27 cellular contexts compared by ENCODE assay signal in the genomic region with DNA sequence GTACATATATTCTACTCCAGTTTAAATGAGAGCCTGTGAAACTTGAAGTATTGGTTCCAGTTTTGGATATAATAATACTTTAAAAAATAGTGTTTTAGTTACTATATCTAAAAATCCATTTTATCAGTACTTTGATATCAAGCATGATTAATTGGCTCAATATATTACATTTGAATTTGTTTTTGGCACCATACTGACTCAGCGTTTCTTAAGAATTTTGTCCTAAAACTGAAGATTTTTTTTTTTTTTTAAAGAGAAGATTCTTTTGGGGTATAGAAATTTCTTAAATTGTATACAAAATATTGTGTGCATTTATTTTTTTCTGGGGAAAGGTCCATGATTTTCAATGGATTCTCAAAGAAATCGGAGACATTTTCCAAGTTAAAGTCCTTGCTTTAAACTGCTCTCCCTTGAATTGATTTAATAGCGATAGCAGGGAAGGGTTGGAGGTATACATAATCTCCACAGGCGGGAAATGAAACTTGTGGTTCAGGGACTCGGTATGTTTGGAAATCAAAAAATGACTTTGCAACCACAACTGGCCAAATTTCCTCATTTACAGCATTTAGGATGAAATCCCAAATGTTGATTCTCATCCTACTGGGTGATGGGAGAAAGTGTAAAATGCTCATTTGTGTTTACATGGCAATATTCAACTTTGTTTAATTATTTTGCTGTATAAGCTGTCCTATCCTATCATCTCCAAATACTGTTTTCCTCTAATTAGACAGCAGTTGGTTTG.
DNase-seq lines count a peak whose midpoint lies in the region; ATAC-seq, FAIRE-seq and TF ChIP-seq lines count a peak whose summit lies in the region.
"Had no signal": no experiment of that assay in that cellular context is flagged by ENCODE, and none has a peak within 500 bp of the region (broad histone marks: within the 10 kb centered on the region; RNA-seq: fewer than 3 reads in every experiment).

No MANE protein-coding gene starts in this region.

- no peaks in the 10 kb centered on the region for H4K20me1 ChIP-seq in HepG2 (ENCODE audit: insufficient read depth, low read length)
- no peaks in the 10 kb centered on the region for H4K20me1 ChIP-seq in OCI-LY1 (ENCODE audit: insufficient read depth, low read length)

- no peaks in the 10 kb centered on the region for H3K36me3 Mint-ChIP-seq in activated CD4-positive, alpha-beta T cell treated with anti-CD3 and anti-CD28 coated beads, Interleukin-2, amount 10 ng/mL, durations not matched to agents 7 days and 5 days (ENCODE audit: low read depth)

- intact Hi-C loops in HepG2 (cut with micrococcal nuclease; ENCODE audit: unreplicated experiment) (loop anchor here (5.0 kb wide), 1 partner anchor 1175 kb away; no protein-coding TSS in a partner anchor), right lobe of liver (cut with DNase I) (no loop called here)

- POLR2A ChIA-PET in HepG2 (lab: Yijun Ruan, JAX) = no interaction called here
- POLR2A ChIA-PET in activated CD4-positive, alpha-beta T cell treated with anti-CD3 and anti-CD28 coated beads, Interleukin-2, amount 10 ng/mL, durations not matched to agents 7 days and 5 days (lab: Charles Lee) = no interaction called here

- TF ChIP-seq CTCF in HepG2 (CRISPR knock-in tag; IDR thresholded peaks at IDR 0.05) = no peak
- no peak for TF ChIP-seq CTCF in right lobe of liver (IDR thresholded peaks at IDR 0.05)
- no peak for TF ChIP-seq CTCF in OCI-LY1 (IDR thresholded peaks at IDR 0.05; ENCODE audit: low read length)
- no peak for TF ChIP-seq CTCF in gastroesophageal sphincter (IDR thresholded peaks at IDR 0.05)

- 33% methylated on average over 5 of the region's 5 CpGs for WGBS in HepG2 (ENCODE audit: low lambda C conversion rate)
- WGBS in right lobe of liver (ENCODE audit: insufficient coverage, low coverage, low lambda C conversion rate, missing lambda C conversion rate) = 40% methylated on average over 5 of the region's 5 CpGs
- 58 to 61% methylated on average over 4 to 5 of the region's 5 CpGs for WGBS in gastroesophageal sphincter (ENCODE audit: low coverage in 1 of 2), 2 donors

- H2AFZ ChIP-seq in HepG2 (ENCODE audit: low read length) (no peak overlapping the region), OCI-LY1 (ENCODE audit: low read length) (no peak overlapping the region)

- TF ChIP-seq EP300 in HepG2 (IDR thresholded peaks at IDR 0.05; ENCODE audit: low read depth in 2 of 2, low read length in 2 of 2) (no peak), HepG2 (CRISPR knock-in tag; IDR thresholded peaks at IDR 0.05; ENCODE audit: borderline replicate concordance) (no peak), gastroesophageal sphincter (IDR thresholded peaks at IDR 0.05) (no peak)

- FAIRE-seq in HepG2 (lab: Jason Lieb, UNC) (no peak), islet of Langerhans (lab: Jason Lieb, UNC) (peak; percentile 41)
- FAIRE-seq: bronchial epithelial cell, GM19239 had no signal

- no peaks in the 10 kb centered on the region for H3K27me3 ChIP-seq in HepG2 (ENCODE audit: control insufficient read depth in 1 of 2, insufficient read depth in 2 of 2, low read length in 2 of 2)
- H3K27me3 ChIP-seq in right lobe of liver = no peaks in the 10 kb centered on the region
- H3K27me3 ChIP-seq in OCI-LY1 (ENCODE audit: insufficient read depth, low read length) = no peaks in the 10 kb centered on the region
- peaks cover 14% of the 10 kb centered on the region for H3K27me3 ChIP-seq in gastroesophageal sphincter
- H3K27me3 ChIP-seq: heart left ventricle, sigmoid colon had no signal

- no peak for TF ChIP-seq POLR2A in HepG2 (IDR thresholded peaks at IDR 0.05; ENCODE audit: insufficient read depth in 1 of 2, low read depth in 2 of 2, low read length in 2 of 2)
- no peak for TF ChIP-seq POLR2A in right lobe of liver (IDR thresholded peaks at IDR 0.05)
- TF ChIP-seq POLR2A in gastroesophageal sphincter (IDR thresholded peaks at IDR 0.05) = no peak

- no peak overlapping the region for H3K4me3 Mint-ChIP-seq in activated CD4-positive, alpha-beta T cell treated with anti-CD3 and anti-CD28 coated beads, Interleukin-2, amount 10 ng/mL, durations not matched to agents 7 days and 5 days
- H3K4me3 Mint-ChIP-seq: activated CD8-positive, alpha-beta T cell treated with anti-CD3 and anti-CD28 coated beads for 36 hours; activated naive CD4-positive, alpha-beta T cell treated with anti-CD3 and anti-CD28 coated beads, Interleukin-2, amount 50 U/mL, for 24 hours; neural crest cell had no signal

- peaks cover 24% of the 10 kb centered on the region for H3K4me1 Mint-ChIP-seq in activated CD4-positive, alpha-beta T cell treated with anti-CD3 and anti-CD28 coated beads, Interleukin-2, amount 10 ng/mL, durations not matched to agents 7 days and 5 days
- H3K4me1 Mint-ChIP-seq: neural crest cell had no signal

- no TSS peak for BruUV-seq in HepG2 (replicated peaks; lab: Mats Ljungman, UMichigan)

- no peaks in the 10 kb centered on the region for H3K27me3 Mint-ChIP-seq in activated CD4-positive, alpha-beta T cell treated with anti-CD3 and anti-CD28 coated beads, Interleukin-2, amount 10 ng/mL, durations not matched to agents 7 days and 5 days
- H3K27me3 Mint-ChIP-seq: activated CD8-positive, alpha-beta T cell treated with anti-CD3 and anti-CD28 coated beads for 36 hours; activated naive CD4-positive, alpha-beta T cell treated with anti-CD3 and anti-CD28 coated beads, Interleukin-2, amount 50 U/mL, for 24 hours; progenitor cell of endocrine pancreas had no signal

- H3K9me3 ChIP-seq in HepG2 (ENCODE audit: low read length) (no peaks in the 10 kb centered on the region), right lobe of liver (peaks cover 0 to 4% (median 0%) of the 10 kb centered on the region in 4 donors), OCI-LY1 (ENCODE audit: low read length) (peaks cover 2% of the 10 kb centered on the region; the same call in 1 of the 2 replicates), gastroesophageal sphincter (no peaks in the 10 kb centered on the region)
- H3K9me3 ChIP-seq: sigmoid colon, thoracic aorta had no signal

- H3K79me2 ChIP-seq in HepG2 (ENCODE audit: insufficient read depth, low read length) (no peaks in the 10 kb centered on the region), OCI-LY1 (ENCODE audit: insufficient read depth, low read length) (no peaks in the 10 kb centered on the region)

- H3K9ac ChIP-seq in HepG2 (ENCODE audit: insufficient read depth, low read depth, low read length) (no peak overlapping the region), OCI-LY1 (ENCODE audit: low read length) (peak overlapping the region; percentile 11; the same call in 1 of the 2 replicates)

- no peak for DNase-seq in HepG2 (ENCODE audit: low spot score)
- no peak for DNase-seq in right lobe of liver
- DNase-seq in left lobe of liver (ENCODE audit: low spot score) = no peak
- DNase-seq in retina = no peak
- DNase-seq in activated CD4-positive, alpha-beta T cell treated with anti-CD3 and anti-CD28 coated beads, Interleukin-2, amount 10 ng/mL, durations not matched to agents 7 days and 5 days = no peak
- DNase-seq: activated CD4-positive, CD25-positive, alpha-beta regulatory T cell treated with anti-CD3 and anti-CD28 coated beads, Interleukin-2, amount 50 U/mL, for 72 hours; activated CD8-positive, alpha-beta T cell treated with anti-CD3 and anti-CD28 coated beads for 36 hours; effector CD8-positive, alpha-beta T cell; erythroblast; GDM1; H7; heart left ventricle; KG1; Right ventricle myocardium superior; sigmoid colon; stimulated activated CD4-positive, alpha-beta T cell treated with anti-CD3 and anti-CD28 coated beads, Interleukin-15, amount 100 ng/mL, for 24 hours; T-helper 1 cell had no signal

- in situ Hi-C loops in HepG2 (cut with HindIII; ENCODE audit: extremely low pct_ligation_motif_present, low pct_unique_long_range_greater_than_20kb) = loop anchor here (10.0 to 25.0 kb wide), 2 partner anchors 108 to 1180 kb away; no protein-coding TSS in a partner anchor

- no peaks in the 10 kb centered on the region for H3K9me2 ChIP-seq in OCI-LY1 (ENCODE audit: low read depth, low read length)

- H3K4me3 ChIP-seq in HepG2 (replicated peaks in 1 of 3; ENCODE audit: insufficient read depth in 1 of 3, low read depth in 2 of 3, low read length in 3 of 3) (no peak overlapping the region), right lobe of liver (no peak overlapping the region), OCI-LY1 (ENCODE audit: low read depth, low read length, poor library complexity, severe bottlenecking) (no peak overlapping the region), gastroesophageal sphincter (no peak overlapping the region)
- H3K4me3 ChIP-seq: heart left ventricle, sigmoid colon, thoracic aorta had no signal

- H3K27ac ChIP-seq in HepG2 (ENCODE audit: extremely low read length, insufficient read depth, low read length) = no peak overlapping the region
- no peak overlapping the region for H3K27ac ChIP-seq in right lobe of liver
- H3K27ac ChIP-seq in OCI-LY1 (ENCODE audit: low read depth, low read length, poor library complexity, severe bottlenecking) = peak overlapping the region; percentile 82
- H3K27ac ChIP-seq in gastroesophageal sphincter = no peak overlapping the region
- H3K27ac ChIP-seq: thoracic aorta had no signal

- H3K4me1 ChIP-seq in HepG2 (ENCODE audit: insufficient read depth, low read length) (no peaks in the 10 kb centered on the region), right lobe of liver (peaks cover 0 to 2% (median 0%) of the 10 kb centered on the region in 4 donors), OCI-LY1 (ENCODE audit: insufficient read depth, low read length, severe bottlenecking) (peaks cover 40% of the 10 kb centered on the region), gastroesophageal sphincter (peaks cover 0 to 7% (median 0%) of the 10 kb centered on the region in 3 donors)
- H3K4me1 ChIP-seq: sigmoid colon had no signal

- H3K27ac Mint-ChIP-seq in activated CD4-positive, alpha-beta T cell treated with anti-CD3 and anti-CD28 coated beads, Interleukin-2, amount 10 ng/mL, durations not matched to agents 7 days and 5 days = no peak overlapping the region
- H3K27ac Mint-ChIP-seq: activated CD8-positive, alpha-beta T cell treated with anti-CD3 and anti-CD28 coated beads for 36 hours; activated T-helper 2 cell treated with anti-CD3 and anti-CD28 coated beads, Interferon-gamma antibody, Interleukin-2, Interleukin-4, amounts not matched to agents 10 μg/mL and 5 μg/mL and 100 μg/mL, durations not matched to agents 14 hours and 24 hours and 36 hours; progenitor cell of endocrine pancreas had no signal

- no peaks in the 10 kb centered on the region for H3K36me3 ChIP-seq in HepG2 (replicated peaks in 1 of 2; ENCODE audit: control insufficient read depth in 1 of 2, insufficient read depth in 2 of 2, low read length in 2 of 2)
- H3K36me3 ChIP-seq in right lobe of liver = no peaks in the 10 kb centered on the region
- no peaks in the 10 kb centered on the region; the same call in 1 of the 2 replicates for H3K36me3 ChIP-seq in OCI-LY1 (ENCODE audit: insufficient read depth, low read length)
- H3K36me3 ChIP-seq in gastroesophageal sphincter = no peaks in the 10 kb centered on the region
- H3K36me3 ChIP-seq: heart left ventricle, sigmoid colon, thoracic aorta had no signal

- H3K9me3 Mint-ChIP-seq in activated CD4-positive, alpha-beta T cell treated with anti-CD3 and anti-CD28 coated beads, Interleukin-2, amount 10 ng/mL, durations not matched to agents 7 days and 5 days = no peaks in the 10 kb centered on the region
- H3K9me3 Mint-ChIP-seq: activated naive CD4-positive, alpha-beta T cell treated with anti-CD3 and anti-CD28 coated beads, Interleukin-2, amount 50 U/mL, for 24 hours; activated T-helper 2 cell treated with anti-CD3 and anti-CD28 coated beads, Interferon-gamma antibody, Interleukin-2, Interleukin-4, amounts not matched to agents 10 μg/mL and 5 μg/mL and 100 μg/mL, durations not matched to agents 14 hours and 24 hours and 36 hours; neural crest cell had no signal

- H3K4me2 ChIP-seq in HepG2 (ENCODE audit: low read depth, low read length) (no peak overlapping the region), OCI-LY1 (ENCODE audit: low read length) (peak overlapping the region; percentile 2; the same call in 1 of the 2 replicates)

- ATAC-seq in HepG2 (no peak), right lobe of liver (no peak), left lobe of liver (no peak), gastroesophageal sphincter (no peak)
- ATAC-seq: activated CD8-positive, alpha-beta T cell treated with anti-CD3 and anti-CD28 coated beads for 36 hours; heart left ventricle had no signal

- TF ChIP-seq RAD21 in HepG2 (CRISPR knock-in tag; IDR thresholded peaks at IDR 0.05) = no peak

- CTCF ChIA-PET in HepG2 (lab: Yijun Ruan, JAX; ENCODE audit: low intra/inter-chr PET ratio, low total read pairs) = no interaction called here
- CTCF ChIA-PET in activated CD4-positive, alpha-beta T cell treated with anti-CD3 and anti-CD28 coated beads, Interleukin-2, amount 10 ng/mL, durations not matched to agents 7 days and 5 days (lab: Charles Lee) = interaction anchor here (1.6 kb wide), 1 partner anchor 14 kb away, joined by 8 read pairs; no protein-coding TSS in a partner anchor

- no peaks in the 10 kb centered on the region for H3F3A ChIP-seq in OCI-LY1 (ENCODE audit: insufficient read depth, low read length)
